ENCODE assay signal across 11 cellular contexts in genomic region chr5:179792612-179793469, GRCh38. TPM values are rescaled to one million over a fixed set of nuclear protein-coding genes. Genes with fewer than 3 reads are reported as not detected.
A peak's percentile ranks its signal among the peaks of the same experiment; 100 is the strongest.
DNase-seq lines count a peak whose midpoint lies in the region; ATAC-seq lines count a peak whose summit lies in the region.
"Had no signal": no experiment of that assay in that cellular context is flagged by ENCODE, and none has a peak within 500 bp of the region (broad histone marks: within the 10 kb centered on the region; RNA-seq: fewer than 3 reads in every experiment).

No MANE protein-coding gene starts in this region.

- intact Hi-C loops in activated naive CD4-positive, alpha-beta T cell treated with anti-CD3 and anti-CD28 coated beads for 36 hours (cut with micrococcal nuclease): no loop called here

- peak overlapping the region; percentile 33 for H3K4me3 Mint-ChIP-seq in activated naive CD4-positive, alpha-beta T cell treated with anti-CD3 and anti-CD28 coated beads, Interleukin-2, amount 50 U/mL, for 24 hours
- no peak overlapping the region for H3K4me3 Mint-ChIP-seq in activated naive CD4-positive, alpha-beta T cell treated with anti-CD3 and anti-CD28 coated beads for 36 hours
- H3K4me3 Mint-ChIP-seq in central memory CD8-positive, alpha-beta T cell: peak overlapping the region; percentile 69
- H3K4me3 Mint-ChIP-seq in naive thymus-derived CD8-positive, alpha-beta T cell: peak overlapping the region in 8 of 10 donors; percentile 57 to 82 (median 72)

- H3K79me2 ChIP-seq in Karpas-422 (ENCODE audit: low read length): no peaks in the 10 kb centered on the region

- peak overlapping the region; percentile 79 for H3K27ac Mint-ChIP-seq in activated naive CD4-positive, alpha-beta T cell treated with anti-CD3 and anti-CD28 coated beads, Interleukin-2, amount 50 U/mL, for 24 hours
- H3K27ac Mint-ChIP-seq in activated naive CD4-positive, alpha-beta T cell treated with anti-CD3 and anti-CD28 coated beads for 36 hours: no peak overlapping the region
- peak overlapping the region; percentile 92 for H3K27ac Mint-ChIP-seq in central memory CD8-positive, alpha-beta T cell (ENCODE audit: low read depth)
- H3K27ac Mint-ChIP-seq in naive thymus-derived CD8-positive, alpha-beta T cell: peak overlapping the region; percentile 78 to 89 (median 86)
- H3K27ac Mint-ChIP-seq: activated T-helper 2 cell treated with anti-CD3 and anti-CD28 coated beads, Interferon-gamma antibody, Interleukin-2, Interleukin-4, amounts not matched to agents 10 μg/mL and 5 μg/mL and 100 μg/mL, durations not matched to agents 14 hours and 24 hours and 36 hours had no signal

- POLR2A ChIA-PET in naive thymus-derived CD8-positive, alpha-beta T cell (lab: Charles Lee): interaction anchor here (0.5 to 5.3 kb wide), 9 partner anchors 11 to 96 kb away, joined by 3 to 41 read pairs (median 5); partner anchors contain the start of genes MAML1 and SQSTM1

- no peaks in the 10 kb centered on the region for H3K36me3 ChIP-seq in Karpas-422 (ENCODE audit: insufficient read depth, low read length)

- no peak overlapping the region for H3K27ac ChIP-seq in Karpas-422 (ENCODE audit: low read length)
- H3K27ac ChIP-seq: SK-N-MC had no signal

- H3K4me3 ChIP-seq in Karpas-422 (ENCODE audit: low read length): no peak overlapping the region
- H3K4me3 ChIP-seq: SK-N-MC had no signal

- no peak overlapping the region for H2AFZ ChIP-seq in Karpas-422 (ENCODE audit: low read length)

- ATAC-seq in central memory CD8-positive, alpha-beta T cell (replicated peaks; ENCODE audit: extremely low read depth, poor library complexity, severe bottlenecking): no peak
- ATAC-seq in naive thymus-derived CD8-positive, alpha-beta T cell: no peak
- ATAC-seq in HG02938 (IDR thresholded peaks at IDR 0.05; ENCODE audit: unreplicated experiment): no peak

- H3K9ac ChIP-seq in Karpas-422 (ENCODE audit: low read length): no peak overlapping the region

- H3K4me2 ChIP-seq in Karpas-422 (ENCODE audit: low read depth, low read length, poor library complexity, severe bottlenecking): no peak overlapping the region

- H3K4me1 Mint-ChIP-seq in activated naive CD4-positive, alpha-beta T cell treated with anti-CD3 and anti-CD28 coated beads, Interleukin-2, amount 50 U/mL, for 24 hours: peaks cover 24% of the 10 kb centered on the region
- peaks cover 23% of the 10 kb centered on the region for H3K4me1 Mint-ChIP-seq in activated naive CD4-positive, alpha-beta T cell treated with anti-CD3 and anti-CD28 coated beads for 36 hours (ENCODE audit: low read depth)
- H3K4me1 Mint-ChIP-seq in central memory CD8-positive, alpha-beta T cell: peaks cover 34% of the 10 kb centered on the region
- peaks cover 18 to 37% (median 31%) of the 10 kb centered on the region in 4 donors for H3K4me1 Mint-ChIP-seq in naive thymus-derived CD8-positive, alpha-beta T cell

- H4K20me1 ChIP-seq in Karpas-422 (ENCODE audit: insufficient read depth, low read depth, low read length): peaks cover 11% of the 10 kb centered on the region

- no peaks in the 10 kb centered on the region for H3K9me3 ChIP-seq in Karpas-422 (ENCODE audit: low read length)

- no peak for DNase-seq in activated naive CD4-positive, alpha-beta T cell treated with anti-CD3 and anti-CD28 coated beads for 36 hours
- no peak for DNase-seq in central memory CD8-positive, alpha-beta T cell (ENCODE audit: low spot score in 2 of 2)
- DNase-seq in naive thymus-derived CD8-positive, alpha-beta T cell: no peak
- DNase-seq in ureter (ENCODE audit: low spot score): peak; percentile 44
- DNase-seq in cerebellar cortex (ENCODE audit: low spot score): no peak
- DNase-seq in Karpas-422: no peak
- DNase-seq: NCI-H2171 treated with DMSO at 0.1 percent for 48 hours had no signal

- peaks cover 37% of the 10 kb centered on the region for H3K4me1 ChIP-seq in Karpas-422 (ENCODE audit: low read length)

- no peaks in the 10 kb centered on the region for H3K9me3 Mint-ChIP-seq in activated naive CD4-positive, alpha-beta T cell treated with anti-CD3 and anti-CD28 coated beads, Interleukin-2, amount 50 U/mL, for 24 hours
- H3K9me3 Mint-ChIP-seq in activated naive CD4-positive, alpha-beta T cell treated with anti-CD3 and anti-CD28 coated beads for 36 hours: peaks cover 1% of the 10 kb centered on the region
- H3K9me3 Mint-ChIP-seq in central memory CD8-positive, alpha-beta T cell: no peaks in the 10 kb centered on the region
- H3K9me3 Mint-ChIP-seq in naive thymus-derived CD8-positive, alpha-beta T cell: peaks cover 0 to 3% (median 0%) of the 10 kb centered on the region in 9 donors
- H3K9me3 Mint-ChIP-seq: activated T-helper 2 cell treated with anti-CD3 and anti-CD28 coated beads, Interferon-gamma antibody, Interleukin-2, Interleukin-4, amounts not matched to agents 10 μg/mL and 5 μg/mL and 100 μg/mL, durations not matched to agents 14 hours and 24 hours and 36 hours had no signal

- H3K9me2 ChIP-seq in Karpas-422 (replicated peaks; ENCODE audit: insufficient read depth, low read length): no peaks in the 10 kb centered on the region

- H3K36me3 Mint-ChIP-seq in activated naive CD4-positive, alpha-beta T cell treated with anti-CD3 and anti-CD28 coated beads, Interleukin-2, amount 50 U/mL, for 24 hours: peaks cover 7% of the 10 kb centered on the region
- peaks cover 2% of the 10 kb centered on the region for H3K36me3 Mint-ChIP-seq in activated naive CD4-positive, alpha-beta T cell treated with anti-CD3 and anti-CD28 coated beads for 36 hours (ENCODE audit: low read depth)
- H3K36me3 Mint-ChIP-seq in central memory CD8-positive, alpha-beta T cell (ENCODE audit: insufficient read depth): peaks cover 17% of the 10 kb centered on the region
- peaks cover 0 to 3% (median 0%) of the 10 kb centered on the region in 3 donors for H3K36me3 Mint-ChIP-seq in naive thymus-derived CD8-positive, alpha-beta T cell

- H3K27me3 ChIP-seq in Karpas-422 (ENCODE audit: low read length): no peaks in the 10 kb centered on the region

- no peaks in the 10 kb centered on the region for H3K27me3 Mint-ChIP-seq in activated naive CD4-positive, alpha-beta T cell treated with anti-CD3 and anti-CD28 coated beads, Interleukin-2, amount 50 U/mL, for 24 hours
- no peaks in the 10 kb centered on the region for H3K27me3 Mint-ChIP-seq in activated naive CD4-positive, alpha-beta T cell treated with anti-CD3 and anti-CD28 coated beads for 36 hours (ENCODE audit: low read depth)
- no peaks in the 10 kb centered on the region for H3K27me3 Mint-ChIP-seq in central memory CD8-positive, alpha-beta T cell
- H3K27me3 Mint-ChIP-seq in naive thymus-derived CD8-positive, alpha-beta T cell: no peaks in the 10 kb centered on the region

- CTCF ChIA-PET in activated naive CD4-positive, alpha-beta T cell treated with anti-CD3 and anti-CD28 coated beads for 36 hours (lab: Charles Lee): interaction anchor here (0.6 to 2.6 kb wide), 4 partner anchors 9 to 297 kb away, joined by 3 to 11 read pairs (median 6); no protein-coding TSS in a partner anchor

RNA-seq across cellular contexts. Expression of gene LTC4S, which starts 0.9 kb away (rescaled TPM):
- total RNA-seq in activated naive CD4-positive, alpha-beta T cell treated with anti-CD3 and anti-CD28 coated beads for 36 hours: under 1 TPM in 1 of 2 experiments, not detected in 1; 0.79 TPM
- total RNA-seq in naive thymus-derived CD8-positive, alpha-beta T cell: 1 to 10 TPM; 5.5 to 6.1 TPM
- polyA plus RNA-seq in naive thymus-derived CD8-positive, alpha-beta T cell: 1 to 10 TPM; 1.5 to 2.9 (median 2.0) TPM
- 13.7 TPM for total RNA-seq in ureter
- total RNA-seq in Karpas-422 (2014; rRNA removed; shearing (Covaris generic); ENCODE audit: low replicate concordance): 2.3 TPM in 1 of 2 replicates, not detected in the other

RNA-seq across cellular contexts. Expression of gene MGAT4B, which starts 13.8 kb away (rescaled TPM):
- total RNA-seq in activated naive CD4-positive, alpha-beta T cell treated with anti-CD3 and anti-CD28 coated beads for 36 hours: 10 to 100 TPM; 57.7 to 59.9 TPM
- total RNA-seq in naive thymus-derived CD8-positive, alpha-beta T cell: 100 to 1,000 TPM; 170 to 175 TPM
- 10 to 100 TPM in 2 of 3 donors, 1 to 10 TPM in 1; 7.8 to 20.9 (median 13.5) TPM for polyA plus RNA-seq in naive thymus-derived CD8-positive, alpha-beta T cell
- total RNA-seq in ureter: 93.8 TPM
- 36.9 and 47.1 TPM in 2 replicates for total RNA-seq in Karpas-422 (2014; rRNA removed; shearing (Covaris generic); ENCODE audit: low replicate concordance)

RNA-seq across cellular contexts. Expression of gene SQSTM1, which starts 27.9 kb away (rescaled TPM):
- 100 to 1,000 TPM; 109 to 114 TPM for total RNA-seq in activated naive CD4-positive, alpha-beta T cell treated with anti-CD3 and anti-CD28 coated beads for 36 hours
- total RNA-seq in naive thymus-derived CD8-positive, alpha-beta T cell: 100 to 1,000 TPM; 357 to 370 TPM
- 100 to 1,000 TPM; 144 to 157 (median 150) TPM for polyA plus RNA-seq in naive thymus-derived CD8-positive, alpha-beta T cell
- total RNA-seq in ureter: 265 TPM
- 100.0 and 123 TPM in 2 replicates for total RNA-seq in Karpas-422 (2014; rRNA removed; shearing (Covaris generic); ENCODE audit: low replicate concordance)
